In the genomic region with DNA sequence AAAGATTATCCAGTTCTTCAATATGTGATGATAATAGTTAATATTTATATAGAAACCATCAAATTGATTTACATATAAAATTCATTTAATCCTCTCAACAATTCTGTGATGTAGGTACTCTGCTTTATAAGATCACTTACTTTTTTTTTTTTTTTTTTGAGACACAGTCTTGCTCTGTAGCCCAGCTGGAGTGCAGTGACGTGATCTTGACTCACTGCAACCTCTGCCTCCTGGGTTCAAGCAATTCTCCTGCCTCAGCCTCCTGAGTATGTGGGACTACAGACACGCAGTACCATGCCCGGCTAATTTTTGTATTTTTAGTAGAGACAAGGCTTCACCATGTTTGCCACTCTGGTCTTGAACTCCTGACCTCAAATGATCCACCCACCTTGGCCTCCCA, we compare ENCODE assay signal across 4 cellular contexts. TPM values are rescaled to one million over a fixed set of nuclear protein-coding genes. Genes with fewer than 3 reads are reported as not detected.
"Had no signal": no experiment of that assay in that cellular context is flagged by ENCODE, and none has a peak within 500 bp of the region (broad histone marks: within the 10 kb centered on the region; RNA-seq: fewer than 3 reads in every experiment).

No MANE protein-coding gene starts in this region.

RNA-seq across cellular contexts. Expression of gene TMEFF1, which starts 51.8 kb away (rescaled TPM):
- total RNA-seq: liver, thoracic aorta had no signal
- polyA plus RNA-seq: immature natural killer cell; liver; naive thymus-derived CD8-positive, alpha-beta T cell had no signal
